ENCODE assay signal across 22 cellular contexts in genomic region chrX:23704673-23705206, GRCh38.
"Had no signal": no experiment of that assay in that cellular context is flagged by ENCODE, and none has a peak within 500 bp of the region (broad histone marks: within the 10 kb centered on the region; RNA-seq: fewer than 3 reads in every experiment).

No MANE protein-coding gene starts in this region.

- H3K27ac Mint-ChIP-seq: dendritic cell treated with granulocyte-macrophage colony-stimulating factor and Interleukin-4, amounts not matched to agents 40 ng/mL and 50 ng/mL, for 4 days; memory B cell; mesothelial cell of epicardium; natural killer cell had no signal

- H3K4me2 ChIP-seq: hepatocyte had no signal

- ATAC-seq: foreskin keratinocyte, left cardiac atrium, lower lobe of right lung, natural killer cell had no signal

- H3K9me3 ChIP-seq: left ventricle myocardium inferior, lower lobe of right lung, sigmoid colon, tibial artery, upper lobe of left lung, vagina had no signal

- H3K9me3 Mint-ChIP-seq: dendritic cell treated with granulocyte-macrophage colony-stimulating factor and Interleukin-4, amounts not matched to agents 40 ng/mL and 50 ng/mL, for 4 days; memory B cell; mesothelial cell of epicardium; natural killer cell; neural crest cell had no signal

- H3K79me2 ChIP-seq: hepatocyte had no signal

- H2AFZ ChIP-seq: hepatocyte had no signal

- FAIRE-seq: kidney had no signal

- H3K27ac ChIP-seq: foreskin keratinocyte, hepatocyte, left ventricle myocardium inferior, lower lobe of right lung, sigmoid colon, skin epidermis, tibial artery, upper lobe of left lung, vagina had no signal

- H3K4me1 ChIP-seq: foreskin keratinocyte, lower lobe of right lung, sigmoid colon, tibial artery, upper lobe of left lung, vagina had no signal

- H3K36me3 Mint-ChIP-seq: natural killer cell had no signal

- H3K27me3 Mint-ChIP-seq: dendritic cell treated with granulocyte-macrophage colony-stimulating factor and Interleukin-4, amounts not matched to agents 40 ng/mL and 50 ng/mL, for 4 days; memory B cell had no signal

- H3K27me3 ChIP-seq: foreskin keratinocyte, hepatocyte, sigmoid colon, tibial artery, upper lobe of left lung, vagina had no signal

- H3K4me3 ChIP-seq: hepatocyte, left ventricle myocardium inferior, lower lobe of right lung, sigmoid colon, skin epidermis, tibial artery, upper lobe of left lung, vagina had no signal

- H3K4me1 Mint-ChIP-seq: memory B cell, mesothelial cell of epicardium, neural crest cell had no signal

- DNase-seq: erythroblast; foreskin keratinocyte; head of caudate nucleus; kidney; left cardiac atrium; left ventricle myocardium inferior; lower lobe of right lung; natural killer cell; posterior cingulate gyrus; sigmoid colon; stimulated activated CD4-positive, alpha-beta T cell treated with anti-CD3 and anti-CD28 coated beads, Interleukin-2, amount 100 ng/mL, for 24 hours; stimulated activated CD4-positive, alpha-beta T cell treated with anti-CD3 and anti-CD28 coated beads, Interleukin-4, amount 100 ng/mL, for 4 hours; stimulated activated naive CD4-positive, alpha-beta T cell; tibial artery; upper lobe of left lung had no signal

- H3K4me3 Mint-ChIP-seq: dendritic cell treated with granulocyte-macrophage colony-stimulating factor and Interleukin-4, amounts not matched to agents 40 ng/mL and 50 ng/mL, for 4 days; memory B cell; mesothelial cell of epicardium; natural killer cell; neural crest cell had no signal
